15 cellular contexts compared by ENCODE assay signal in the genomic region with DNA sequence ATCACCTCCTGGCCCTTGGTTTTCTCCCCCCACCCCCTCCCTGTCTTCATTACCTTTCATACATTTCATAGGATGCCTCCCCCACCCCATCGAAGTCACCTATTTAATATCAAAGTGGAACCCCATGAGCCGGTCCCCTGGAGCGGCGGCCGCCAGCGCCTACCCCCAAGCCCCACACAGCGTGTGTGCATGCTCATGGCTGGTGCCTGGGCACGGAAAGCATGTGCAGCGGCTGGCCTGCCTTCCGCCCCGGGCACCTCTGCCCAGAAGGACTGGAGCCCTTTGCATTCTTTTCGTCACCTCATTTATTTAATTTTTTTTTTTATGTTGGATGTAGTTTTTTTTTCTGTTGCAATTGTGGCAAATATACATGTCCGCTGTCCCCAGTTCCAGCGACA.
"Had no signal": no experiment of that assay in that cellular context is flagged by ENCODE, and none has a peak within 500 bp of the region (broad histone marks: within the 10 kb centered on the region; RNA-seq: fewer than 3 reads in every experiment).

No MANE protein-coding gene starts in this region.

- H3K27ac Mint-ChIP-seq: activated CD8-positive, alpha-beta T cell treated with anti-CD3 and anti-CD28 coated beads for 36 hours; activated T-helper 17 cell treated with anti-CD3 and anti-CD28 coated beads, Interleukin-2, amount 50 U/mL, for 72 hours; dendritic cell treated with granulocyte-macrophage colony-stimulating factor and Interleukin-4, amounts not matched to agents 40 ng/mL and 50 ng/mL, for 4 days; progenitor cell of endocrine pancreas; stimulated activated naive B cell treated with anti-CD40 and anti-IgM and Interleukin-4, amounts not matched to agents 10 μg/mL and 1 μg/mL and 100 μg/mL, for 72 hours had no signal

- ATAC-seq: activated CD8-positive, alpha-beta T cell treated with anti-CD3 and anti-CD28 coated beads for 36 hours; activated T-helper 17 cell treated with anti-CD3 and anti-CD28 coated beads, Interleukin-2, amount 50 U/mL, for 72 hours; body of pancreas; naive thymus-derived CD4-positive, alpha-beta T cell; stimulated activated naive B cell treated with anti-CD40 and anti-IgM and Interleukin-4, amounts not matched to agents 10 μg/mL and 1 μg/mL and 100 μg/mL, for 72 hours had no signal

- H3K36me3 Mint-ChIP-seq: activated naive CD4-positive, alpha-beta T cell treated with anti-CD3 and anti-CD28 coated beads, Interleukin-2, amount 50 U/mL, for 24 hours; naive thymus-derived CD4-positive, alpha-beta T cell; stimulated activated naive B cell treated with anti-CD40 and anti-IgM and Interleukin-4, amounts not matched to agents 10 μg/mL and 1 μg/mL and 100 μg/mL, for 72 hours had no signal

- H3K27ac ChIP-seq: upper lobe of left lung had no signal

- H3K9me3 ChIP-seq: body of pancreas, upper lobe of left lung had no signal

- H3K9me3 Mint-ChIP-seq: activated CD8-positive, alpha-beta T cell treated with anti-CD3 and anti-CD28 coated beads for 36 hours; activated naive CD4-positive, alpha-beta T cell treated with anti-CD3 and anti-CD28 coated beads, Interleukin-2, amount 50 U/mL, for 24 hours; activated T-helper 17 cell treated with anti-CD3 and anti-CD28 coated beads, Interleukin-2, amount 50 U/mL, for 72 hours; central memory CD8-positive, alpha-beta T cell; dendritic cell treated with granulocyte-macrophage colony-stimulating factor and Interleukin-4, amounts not matched to agents 40 ng/mL and 50 ng/mL, for 4 days; naive thymus-derived CD4-positive, alpha-beta T cell; stimulated activated naive B cell treated with anti-CD40 and anti-IgM and Interleukin-4, amounts not matched to agents 10 μg/mL and 1 μg/mL and 100 μg/mL, for 72 hours had no signal

- H3K4me3 Mint-ChIP-seq: activated CD8-positive, alpha-beta T cell treated with anti-CD3 and anti-CD28 coated beads for 36 hours; activated naive CD4-positive, alpha-beta T cell treated with anti-CD3 and anti-CD28 coated beads, Interleukin-2, amount 50 U/mL, for 24 hours; activated T-helper 17 cell treated with anti-CD3 and anti-CD28 coated beads, Interleukin-2, amount 50 U/mL, for 72 hours; central memory CD8-positive, alpha-beta T cell; dendritic cell treated with granulocyte-macrophage colony-stimulating factor and Interleukin-4, amounts not matched to agents 40 ng/mL and 50 ng/mL, for 4 days; naive thymus-derived CD4-positive, alpha-beta T cell; stimulated activated naive B cell treated with anti-CD40 and anti-IgM and Interleukin-4, amounts not matched to agents 10 μg/mL and 1 μg/mL and 100 μg/mL, for 72 hours had no signal

- H3K27me3 ChIP-seq: body of pancreas, upper lobe of left lung had no signal

- H3K27me3 Mint-ChIP-seq: activated CD8-positive, alpha-beta T cell treated with anti-CD3 and anti-CD28 coated beads for 36 hours; activated naive CD4-positive, alpha-beta T cell treated with anti-CD3 and anti-CD28 coated beads, Interleukin-2, amount 50 U/mL, for 24 hours; activated T-helper 17 cell treated with anti-CD3 and anti-CD28 coated beads, Interleukin-2, amount 50 U/mL, for 72 hours; naive thymus-derived CD4-positive, alpha-beta T cell; progenitor cell of endocrine pancreas had no signal

- H3K36me3 ChIP-seq: upper lobe of left lung had no signal

- H3K4me3 ChIP-seq: body of pancreas, lung, upper lobe of left lung had no signal

- DNase-seq: activated CD4-positive, CD25-positive, alpha-beta regulatory T cell treated with anti-CD3 and anti-CD28 coated beads, Interleukin-2, amount 50 U/mL, for 72 hours; activated CD8-positive, alpha-beta T cell treated with anti-CD3 and anti-CD28 coated beads for 36 hours; erythroblast; naive thymus-derived CD4-positive, alpha-beta T cell; stimulated activated CD4-positive, alpha-beta T cell treated with anti-CD3 and anti-CD28 coated beads, Interleukin-1b, Interleukin-23, amount 100 ng/mL, for 48 hours; stimulated activated naive B cell treated with anti-CD40 and anti-IgM and Interleukin-4, amounts not matched to agents 10 μg/mL and 1 μg/mL and 100 μg/mL, for 72 hours; T-helper 2 cell had no signal
